1 cellular context compared by ENCODE assay signal in the genomic region with DNA sequence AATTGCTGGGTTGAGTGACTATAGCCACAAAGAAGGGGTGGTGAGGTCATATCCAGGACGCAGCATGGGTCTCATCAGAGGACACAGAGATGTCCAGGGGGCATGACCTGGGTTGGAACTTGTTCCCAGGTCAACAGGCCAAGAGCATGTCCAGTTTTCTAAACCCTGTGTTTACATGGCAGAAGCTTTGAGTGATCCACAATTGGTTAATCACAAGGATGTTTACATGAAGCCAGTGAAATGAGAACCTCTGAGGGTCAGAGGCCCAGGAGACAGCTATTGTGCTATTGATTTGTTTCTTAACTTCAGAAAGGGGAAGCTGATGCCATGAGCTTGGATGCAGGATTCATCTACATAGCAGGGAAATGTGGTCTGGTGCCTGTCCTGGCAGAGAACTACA.
A peak's percentile ranks its signal among the peaks of the same experiment; 100 is the strongest.
TF ChIP-seq lines count a peak whose summit lies in the region.

No MANE protein-coding gene starts in this region.

TF ChIP-seq in HepG2, 621 proteins besides CTCF, POLR2A, EP300 and RAD21 (continued from another document and continues in another):
- peak; percentile 53; the same call in 1 of the 2 replicates for TF ChIP-seq CREM (IDR thresholded peaks at IDR 0.05)
- TF ChIP-seq CREM (CRISPR knock-in tag; IDR thresholded peaks at IDR 0.05) = no peak
- TF ChIP-seq CEBPG (CRISPR knock-in tag; IDR thresholded peaks at IDR 0.05) = peak; percentile 52; the same call in 1 of the 2 replicates
- TF ChIP-seq ZNF572 (CRISPR knock-in tag; IDR thresholded peaks at IDR 0.05) = no peak
- TF ChIP-seq, protein P1, sequence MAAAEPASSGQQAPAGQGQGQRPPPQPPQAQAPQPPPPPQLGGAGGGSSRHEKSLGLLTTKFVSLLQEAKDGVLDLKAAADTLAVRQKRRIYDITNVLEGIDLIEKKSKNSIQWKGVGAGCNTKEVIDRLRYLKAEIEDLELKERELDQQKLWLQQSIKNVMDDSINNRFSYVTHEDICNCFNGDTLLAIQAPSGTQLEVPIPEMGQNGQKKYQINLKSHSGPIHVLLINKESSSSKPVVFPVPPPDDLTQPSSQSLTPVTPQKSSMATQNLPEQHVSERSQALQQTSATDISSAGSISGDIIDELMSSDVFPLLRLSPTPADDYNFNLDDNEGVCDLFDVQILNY (CRISPR knock-in tag; conservative IDR thresholded peaks at IDR 0.05) = no peak
- TF ChIP-seq TBX2 (CRISPR knock-in tag; IDR thresholded peaks at IDR 0.05; ENCODE audit: borderline replicate concordance) = no peak
- no peak for TF ChIP-seq CENPT (CRISPR knock-in tag; IDR thresholded peaks at IDR 0.05; ENCODE audit: low read depth)
- TF ChIP-seq ZNF180 (CRISPR knock-in tag; IDR thresholded peaks at IDR 0.05; ENCODE audit: borderline replicate concordance, low read depth) = no peak
- 0 out of 2 replicates have a peak, but pooled peaks have one; percentile 45 for TF ChIP-seq ZBTB7A (CRISPR knock-in tag; IDR thresholded peaks at IDR 0.05)
- peak; percentile 20 for TF ChIP-seq TBL1XR1 (IDR thresholded peaks at IDR 0.05; ENCODE audit: borderline replicate concordance, low read length, partially characterized antibody)
- 0 out of 2 replicates have a peak, but pooled peaks have one; percentile 9 for TF ChIP-seq ZNF629 (CRISPR knock-in tag; conservative IDR thresholded peaks at IDR 0.05)
- TF ChIP-seq ZNF24 (IDR thresholded peaks at IDR 0.05) = no peak
- no peak for TF ChIP-seq PAF1 (CRISPR knock-in tag; IDR thresholded peaks at IDR 0.05)
- TF ChIP-seq NFE2L2 (IDR thresholded peaks at IDR 0.05; ENCODE audit: low read length) = no peak
- TF ChIP-seq, protein P2, sequence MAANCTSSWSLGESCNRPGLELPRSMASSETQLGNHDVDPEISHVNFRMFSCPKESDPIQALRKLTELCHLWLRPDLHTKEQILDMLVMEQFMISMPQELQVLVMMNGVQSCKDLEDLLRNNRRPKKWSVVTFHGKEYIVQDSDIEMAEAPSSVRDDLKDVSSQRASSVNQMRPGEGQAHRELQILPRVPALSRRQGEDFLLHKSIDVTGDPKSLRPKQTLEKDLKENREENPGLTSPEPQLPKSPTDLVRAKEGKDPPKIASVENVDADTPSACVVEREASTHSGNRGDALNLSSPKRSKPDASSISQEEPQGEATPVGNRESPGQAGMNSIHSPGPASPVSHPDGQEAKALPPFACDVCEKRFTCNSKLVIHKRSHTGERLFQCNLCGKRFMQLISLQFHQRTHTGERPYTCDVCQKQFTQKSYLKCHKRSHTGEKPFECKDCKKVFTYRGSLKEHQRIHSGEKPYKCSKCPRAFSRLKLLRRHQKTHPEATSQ (CRISPR knock-in tag; IDR thresholded peaks at IDR 0.05; ENCODE audit: borderline replicate concordance) = no peak
- no peak for TF ChIP-seq ZNF510 (CRISPR knock-in tag; IDR thresholded peaks at IDR 0.05; ENCODE audit: low read depth)
- TF ChIP-seq, protein P3, sequence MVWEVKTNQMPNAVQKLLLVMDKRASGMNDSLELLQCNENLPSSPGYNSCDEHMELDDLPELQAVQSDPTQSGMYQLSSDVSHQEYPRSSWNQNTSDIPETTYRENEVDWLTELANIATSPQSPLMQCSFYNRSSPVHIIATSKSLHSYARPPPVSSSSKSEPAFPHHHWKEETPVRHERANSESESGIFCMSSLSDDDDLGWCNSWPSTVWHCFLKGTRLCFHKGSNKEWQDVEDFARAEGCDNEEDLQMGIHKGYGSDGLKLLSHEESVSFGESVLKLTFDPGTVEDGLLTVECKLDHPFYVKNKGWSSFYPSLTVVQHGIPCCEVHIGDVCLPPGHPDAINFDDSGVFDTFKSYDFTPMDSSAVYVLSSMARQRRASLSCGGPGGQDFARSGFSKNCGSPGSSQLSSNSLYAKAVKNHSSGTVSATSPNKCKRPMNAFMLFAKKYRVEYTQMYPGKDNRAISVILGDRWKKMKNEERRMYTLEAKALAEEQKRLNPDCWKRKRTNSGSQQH (CRISPR knock-in tag; IDR thresholded peaks at IDR 0.05; ENCODE audit: low read depth) = peak; percentile 80
- TF ChIP-seq ATF7 (IDR thresholded peaks at IDR 0.05) = no peak
- 0 out of 2 replicates have a peak, but pooled peaks have one; percentile 53 for TF ChIP-seq ATF7 (CRISPR knock-in tag; IDR thresholded peaks at IDR 0.05)
- TF ChIP-seq, protein P4, sequence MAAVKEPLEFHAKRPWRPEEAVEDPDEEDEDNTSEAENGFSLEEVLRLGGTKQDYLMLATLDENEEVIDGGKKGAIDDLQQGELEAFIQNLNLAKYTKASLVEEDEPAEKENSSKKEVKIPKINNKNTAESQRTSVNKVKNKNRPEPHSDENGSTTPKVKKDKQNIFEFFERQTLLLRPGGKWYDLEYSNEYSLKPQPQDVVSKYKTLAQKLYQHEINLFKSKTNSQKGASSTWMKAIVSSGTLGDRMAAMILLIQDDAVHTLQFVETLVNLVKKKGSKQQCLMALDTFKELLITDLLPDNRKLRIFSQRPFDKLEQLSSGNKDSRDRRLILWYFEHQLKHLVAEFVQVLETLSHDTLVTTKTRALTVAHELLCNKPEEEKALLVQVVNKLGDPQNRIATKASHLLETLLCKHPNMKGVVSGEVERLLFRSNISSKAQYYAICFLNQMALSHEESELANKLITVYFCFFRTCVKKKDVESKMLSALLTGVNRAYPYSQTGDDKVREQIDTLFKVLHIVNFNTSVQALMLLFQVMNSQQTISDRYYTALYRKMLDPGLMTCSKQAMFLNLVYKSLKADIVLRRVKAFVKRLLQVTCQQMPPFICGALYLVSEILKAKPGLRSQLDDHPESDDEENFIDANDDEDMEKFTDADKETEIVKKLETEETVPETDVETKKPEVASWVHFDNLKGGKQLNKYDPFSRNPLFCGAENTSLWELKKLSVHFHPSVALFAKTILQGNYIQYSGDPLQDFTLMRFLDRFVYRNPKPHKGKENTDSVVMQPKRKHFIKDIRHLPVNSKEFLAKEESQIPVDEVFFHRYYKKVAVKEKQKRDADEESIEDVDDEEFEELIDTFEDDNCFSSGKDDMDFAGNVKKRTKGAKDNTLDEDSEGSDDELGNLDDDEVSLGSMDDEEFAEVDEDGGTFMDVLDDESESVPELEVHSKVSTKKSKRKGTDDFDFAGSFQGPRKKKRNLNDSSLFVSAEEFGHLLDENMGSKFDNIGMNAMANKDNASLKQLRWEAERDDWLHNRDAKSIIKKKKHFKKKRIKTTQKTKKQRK (IDR thresholded peaks at IDR 0.05; ENCODE audit: low read length) = no peak
- TF ChIP-seq THAP11 (CRISPR knock-in tag; IDR thresholded peaks at IDR 0.05) = peak; percentile 61; the same call in 1 of the 2 replicates
- no peak for TF ChIP-seq ZNF383 (CRISPR knock-in tag; IDR thresholded peaks at IDR 0.05; ENCODE audit: borderline replicate concordance)
- no peak for TF ChIP-seq PTBP1 (IDR thresholded peaks at IDR 0.05; ENCODE audit: low read depth, low read length, poor library complexity, severe bottlenecking)
- no peak for TF ChIP-seq TOPORS (CRISPR knock-in tag; IDR thresholded peaks at IDR 0.05)
- TF ChIP-seq SNAPC2 (CRISPR knock-in tag; IDR thresholded peaks at IDR 0.05) = no peak
- TF ChIP-seq ZNF703 (CRISPR knock-in tag; IDR thresholded peaks at IDR 0.05; ENCODE audit: borderline replicate concordance) = no peak
- no peak for TF ChIP-seq SNAI1 (CRISPR knock-in tag; IDR thresholded peaks at IDR 0.05; ENCODE audit: borderline replicate concordance)
- TF ChIP-seq ZNF773 (CRISPR knock-in tag; IDR thresholded peaks at IDR 0.05; ENCODE audit: borderline replicate concordance) = no peak
- TF ChIP-seq ZNF567 (CRISPR knock-in tag; IDR thresholded peaks at IDR 0.05; ENCODE audit: borderline replicate concordance) = no peak
- TF ChIP-seq KDM5B (CRISPR knock-in tag; IDR thresholded peaks at IDR 0.05; ENCODE audit: borderline replicate concordance) = no peak
- TF ChIP-seq, protein P5, sequence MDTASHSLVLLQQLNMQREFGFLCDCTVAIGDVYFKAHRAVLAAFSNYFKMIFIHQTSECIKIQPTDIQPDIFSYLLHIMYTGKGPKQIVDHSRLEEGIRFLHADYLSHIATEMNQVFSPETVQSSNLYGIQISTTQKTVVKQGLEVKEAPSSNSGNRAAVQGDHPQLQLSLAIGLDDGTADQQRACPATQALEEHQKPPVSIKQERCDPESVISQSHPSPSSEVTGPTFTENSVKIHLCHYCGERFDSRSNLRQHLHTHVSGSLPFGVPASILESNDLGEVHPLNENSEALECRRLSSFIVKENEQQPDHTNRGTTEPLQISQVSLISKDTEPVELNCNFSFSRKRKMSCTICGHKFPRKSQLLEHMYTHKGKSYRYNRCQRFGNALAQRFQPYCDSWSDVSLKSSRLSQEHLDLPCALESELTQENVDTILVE (CRISPR knock-in tag; IDR thresholded peaks at IDR 0.05) = peak; percentile 39; the same call in 1 of the 2 replicates
- TF ChIP-seq, protein P6, sequence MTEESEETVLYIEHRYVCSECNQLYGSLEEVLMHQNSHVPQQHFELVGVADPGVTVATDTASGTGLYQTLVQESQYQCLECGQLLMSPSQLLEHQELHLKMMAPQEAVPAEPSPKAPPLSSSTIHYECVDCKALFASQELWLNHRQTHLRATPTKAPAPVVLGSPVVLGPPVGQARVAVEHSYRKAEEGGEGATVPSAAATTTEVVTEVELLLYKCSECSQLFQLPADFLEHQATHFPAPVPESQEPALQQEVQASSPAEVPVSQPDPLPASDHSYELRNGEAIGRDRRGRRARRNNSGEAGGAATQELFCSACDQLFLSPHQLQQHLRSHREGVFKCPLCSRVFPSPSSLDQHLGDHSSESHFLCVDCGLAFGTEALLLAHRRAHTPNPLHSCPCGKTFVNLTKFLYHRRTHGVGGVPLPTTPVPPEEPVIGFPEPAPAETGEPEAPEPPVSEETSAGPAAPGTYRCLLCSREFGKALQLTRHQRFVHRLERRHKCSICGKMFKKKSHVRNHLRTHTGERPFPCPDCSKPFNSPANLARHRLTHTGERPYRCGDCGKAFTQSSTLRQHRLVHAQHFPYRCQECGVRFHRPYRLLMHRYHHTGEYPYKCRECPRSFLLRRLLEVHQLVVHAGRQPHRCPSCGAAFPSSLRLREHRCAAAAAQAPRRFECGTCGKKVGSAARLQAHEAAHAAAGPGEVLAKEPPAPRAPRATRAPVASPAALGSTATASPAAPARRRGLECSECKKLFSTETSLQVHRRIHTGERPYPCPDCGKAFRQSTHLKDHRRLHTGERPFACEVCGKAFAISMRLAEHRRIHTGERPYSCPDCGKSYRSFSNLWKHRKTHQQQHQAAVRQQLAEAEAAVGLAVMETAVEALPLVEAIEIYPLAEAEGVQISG (CRISPR knock-in tag; IDR thresholded peaks at IDR 0.05) = peak; percentile 41; the same call in 1 of the 2 replicates
- no peak for TF ChIP-seq ZNF331 (CRISPR knock-in tag; IDR thresholded peaks at IDR 0.05)
- no peak for TF ChIP-seq MED13 (CRISPR knock-in tag; IDR thresholded peaks at IDR 0.05)
- TF ChIP-seq, protein P7, sequence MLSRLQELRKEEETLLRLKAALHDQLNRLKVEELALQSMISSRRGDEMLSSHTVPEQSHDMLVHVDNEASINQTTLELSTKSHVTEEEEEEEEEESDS (CRISPR knock-in tag; IDR thresholded peaks at IDR 0.05; ENCODE audit: borderline replicate concordance) = no peak
- no peak for TF ChIP-seq EEA1 (CRISPR knock-in tag; IDR thresholded peaks at IDR 0.05; ENCODE audit: borderline replicate concordance)
- peak; percentile 98 for TF ChIP-seq RXRB (CRISPR knock-in tag; IDR thresholded peaks at IDR 0.05; ENCODE audit: borderline replicate concordance)
- TF ChIP-seq, protein P8, sequence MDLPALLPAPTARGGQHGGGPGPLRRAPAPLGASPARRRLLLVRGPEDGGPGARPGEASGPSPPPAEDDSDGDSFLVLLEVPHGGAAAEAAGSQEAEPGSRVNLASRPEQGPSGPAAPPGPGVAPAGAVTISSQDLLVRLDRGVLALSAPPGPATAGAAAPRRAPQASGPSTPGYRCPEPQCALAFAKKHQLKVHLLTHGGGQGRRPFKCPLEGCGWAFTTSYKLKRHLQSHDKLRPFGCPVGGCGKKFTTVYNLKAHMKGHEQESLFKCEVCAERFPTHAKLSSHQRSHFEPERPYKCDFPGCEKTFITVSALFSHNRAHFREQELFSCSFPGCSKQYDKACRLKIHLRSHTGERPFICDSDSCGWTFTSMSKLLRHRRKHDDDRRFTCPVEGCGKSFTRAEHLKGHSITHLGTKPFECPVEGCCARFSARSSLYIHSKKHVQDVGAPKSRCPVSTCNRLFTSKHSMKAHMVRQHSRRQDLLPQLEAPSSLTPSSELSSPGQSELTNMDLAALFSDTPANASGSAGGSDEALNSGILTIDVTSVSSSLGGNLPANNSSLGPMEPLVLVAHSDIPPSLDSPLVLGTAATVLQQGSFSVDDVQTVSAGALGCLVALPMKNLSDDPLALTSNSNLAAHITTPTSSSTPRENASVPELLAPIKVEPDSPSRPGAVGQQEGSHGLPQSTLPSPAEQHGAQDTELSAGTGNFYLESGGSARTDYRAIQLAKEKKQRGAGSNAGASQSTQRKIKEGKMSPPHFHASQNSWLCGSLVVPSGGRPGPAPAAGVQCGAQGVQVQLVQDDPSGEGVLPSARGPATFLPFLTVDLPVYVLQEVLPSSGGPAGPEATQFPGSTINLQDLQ (CRISPR knock-in tag; IDR thresholded peaks at IDR 0.05) = no peak
- TF ChIP-seq ASH2L (IDR thresholded peaks at IDR 0.05; ENCODE audit: insufficient read length, low read depth, low read length) = no peak
- TF ChIP-seq GFI1 (CRISPR knock-in tag; IDR thresholded peaks at IDR 0.05; ENCODE audit: borderline replicate concordance) = peak; percentile 72; the same call in 1 of the 2 replicates
- no peak for TF ChIP-seq ZNF282 (IDR thresholded peaks at IDR 0.05; ENCODE audit: partially characterized antibody)
- TF ChIP-seq, protein P9, sequence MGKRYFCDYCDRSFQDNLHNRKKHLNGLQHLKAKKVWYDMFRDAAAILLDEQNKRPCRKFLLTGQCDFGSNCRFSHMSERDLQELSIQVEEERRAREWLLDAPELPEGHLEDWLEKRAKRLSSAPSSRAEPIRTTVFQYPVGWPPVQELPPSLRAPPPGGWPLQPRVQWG (CRISPR knock-in tag; IDR thresholded peaks at IDR 0.05; ENCODE audit: borderline replicate concordance, low read depth) = no peak
- TF ChIP-seq, protein P10, sequence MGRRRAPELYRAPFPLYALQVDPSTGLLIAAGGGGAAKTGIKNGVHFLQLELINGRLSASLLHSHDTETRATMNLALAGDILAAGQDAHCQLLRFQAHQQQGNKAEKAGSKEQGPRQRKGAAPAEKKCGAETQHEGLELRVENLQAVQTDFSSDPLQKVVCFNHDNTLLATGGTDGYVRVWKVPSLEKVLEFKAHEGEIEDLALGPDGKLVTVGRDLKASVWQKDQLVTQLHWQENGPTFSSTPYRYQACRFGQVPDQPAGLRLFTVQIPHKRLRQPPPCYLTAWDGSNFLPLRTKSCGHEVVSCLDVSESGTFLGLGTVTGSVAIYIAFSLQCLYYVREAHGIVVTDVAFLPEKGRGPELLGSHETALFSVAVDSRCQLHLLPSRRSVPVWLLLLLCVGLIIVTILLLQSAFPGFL (CRISPR knock-in tag; IDR thresholded peaks at IDR 0.05) = no peak
- no peak for TF ChIP-seq FIP1L1 (IDR thresholded peaks at IDR 0.05; ENCODE audit: borderline replicate concordance, insufficient read depth, low read depth, low read length)
- peak; percentile 45; the same call in 1 of the 2 replicates for TF ChIP-seq FOSL2 (CRISPR knock-in tag; IDR thresholded peaks at IDR 0.05)
- TF ChIP-seq NAIF1 (CRISPR knock-in tag; IDR thresholded peaks at IDR 0.05; ENCODE audit: borderline replicate concordance) = no peak
- TF ChIP-seq ZC3H13 (CRISPR knock-in tag; IDR thresholded peaks at IDR 0.05) = no peak
- TF ChIP-seq ZNF343 (CRISPR knock-in tag; IDR thresholded peaks at IDR 0.05) = no peak
- no peak for TF ChIP-seq ZNF33B (CRISPR knock-in tag; IDR thresholded peaks at IDR 0.05)
- TF ChIP-seq HMG20A (CRISPR knock-in tag; IDR thresholded peaks at IDR 0.05; ENCODE audit: borderline replicate concordance) = peak; percentile 95
- TF ChIP-seq ISX (CRISPR knock-in tag; conservative IDR thresholded peaks at IDR 0.05) = no peak
- TF ChIP-seq MYC (CRISPR knock-in tag; IDR thresholded peaks at IDR 0.05; ENCODE audit: borderline replicate concordance) = peak; percentile 31; the same call in 1 of the 2 replicates
- no peak for TF ChIP-seq NFE2 (CRISPR knock-in tag; IDR thresholded peaks at IDR 0.05)
- TF ChIP-seq SPEN (CRISPR knock-in tag; IDR thresholded peaks at IDR 0.05; ENCODE audit: low read depth) = peak; percentile 28; the same call in 1 of the 2 replicates
- TF ChIP-seq KDM2A (CRISPR knock-in tag; IDR thresholded peaks at IDR 0.05; ENCODE audit: borderline replicate concordance, low read depth) = no peak
